ENCODE assay signal across 12 cellular contexts in the genomic region with DNA sequence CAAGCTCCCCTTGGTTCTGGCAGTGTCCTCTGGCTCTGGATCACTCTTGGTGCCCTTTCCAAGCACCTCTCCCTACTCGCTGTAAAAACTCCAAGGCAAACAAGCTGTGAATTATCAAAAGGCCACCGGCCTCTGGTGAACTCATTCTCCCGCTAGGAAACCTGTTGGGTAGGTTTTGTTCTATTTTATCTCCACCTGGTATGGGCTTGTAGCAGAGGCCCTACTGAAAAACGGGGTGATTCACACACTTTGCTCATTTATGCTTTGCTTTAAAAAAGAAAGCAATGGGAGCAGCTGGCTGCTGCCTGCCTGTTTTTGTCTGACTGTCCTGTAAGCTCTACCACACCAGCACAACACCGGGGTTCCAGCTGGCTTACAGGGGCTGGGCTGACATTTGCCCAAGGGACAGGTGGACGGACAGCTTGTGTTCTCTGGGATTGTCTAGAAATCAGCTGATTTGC. TPM values are rescaled to one million over a fixed set of nuclear protein-coding genes. Genes with fewer than 3 reads are reported as not detected.
DNase-seq lines count a peak whose midpoint lies in the region; ATAC-seq and TF ChIP-seq lines count a peak whose summit lies in the region.
"Had no signal": no experiment of that assay in that cellular context is flagged by ENCODE, and none has a peak within 500 bp of the region (broad histone marks: within the 10 kb centered on the region; RNA-seq: fewer than 3 reads in every experiment).

No MANE protein-coding gene starts in this region.

- H3K27me3 ChIP-seq in GM23338 (ENCODE audit: insufficient read depth) (no peaks in the 10 kb centered on the region), osteoblast (ENCODE audit: insufficient read depth, low read length) (no peaks in the 10 kb centered on the region)

- peaks cover 13% of the 10 kb centered on the region for H3K36me3 Mint-ChIP-seq in GM23338 (ENCODE audit: low read depth)

- peaks cover 40% of the 10 kb centered on the region for H3K4me1 ChIP-seq in GM23338 (ENCODE audit: insufficient read depth)
- H3K4me1 ChIP-seq in osteoblast (ENCODE audit: insufficient read depth, low read length) = peaks cover 23% of the 10 kb centered on the region

- no peak overlapping the region for H3K4me3 Mint-ChIP-seq in GM23338

- H4K20me1 ChIP-seq in GM23338 (replicated peaks; ENCODE audit: insufficient read depth) = peaks cover 7% of the 10 kb centered on the region
- peaks cover 84% of the 10 kb centered on the region for H4K20me1 ChIP-seq in osteoblast (ENCODE audit: insufficient read depth, low read length)

- no peaks in the 10 kb centered on the region for H3K9me2 ChIP-seq in GM23338 (ENCODE audit: insufficient read depth)

- 0 out of 2 replicates have a peak overlapping the region, but pooled peaks have one; percentile 50 for H3K27ac ChIP-seq in GM23338 (ENCODE audit: low read depth)
- no peak overlapping the region for H3K27ac ChIP-seq in osteoblast (ENCODE audit: low read depth, low read length)
- H3K27ac ChIP-seq: left ventricle myocardium inferior had no signal

- peaks cover 6% of the 10 kb centered on the region for H3K27me3 Mint-ChIP-seq in GM23338 (ENCODE audit: insufficient read depth, low read depth, poor library complexity)

- H3K9me3 ChIP-seq in osteoblast (ENCODE audit: low read depth, low read length) = no peaks in the 10 kb centered on the region
- H3K9me3 ChIP-seq: left ventricle myocardium inferior had no signal

- no peak overlapping the region for H3K4me2 ChIP-seq in GM23338
- H3K4me2 ChIP-seq in osteoblast (ENCODE audit: insufficient read depth, low read length) = no peak overlapping the region

- H3K36me3 ChIP-seq in GM23338 (ENCODE audit: insufficient read depth) (no peaks in the 10 kb centered on the region), osteoblast (ENCODE audit: insufficient read depth, low read length) (peaks cover 15% of the 10 kb centered on the region)
- H3K36me3 ChIP-seq: left ventricle myocardium inferior had no signal

- H3K4me1 Mint-ChIP-seq in GM23338 = peaks cover 64% of the 10 kb centered on the region

- no peak for DNase-seq in GM23338 (ENCODE audit: low spot score)
- peak; percentile 43 to 70 for DNase-seq in NCI-H526 (lab: John Stamatoyannopoulos, UW)
- DNase-seq in osteoblast (ENCODE audit: insufficient read length, low spot score, missing footprints) = peak; percentile 85
- DNase-seq in stimulated activated CD4-positive, alpha-beta T cell treated with anti-CD3 and anti-CD28 coated beads, Interleukin-15, amount 100 ng/mL, for 24 hours = no peak
- no peak for DNase-seq in erythroblast (lab: John Stamatoyannopoulos, UW)
- no peak for DNase-seq in stimulated activated CD4-positive, alpha-beta T cell treated with anti-CD3 and anti-CD28 coated beads, Interleukin-4, amount 100 ng/mL, for 1 hour
- DNase-seq: activated T-cell treated with anti-CD3 and anti-CD28 coated beads, Interleukin-2, amount 50 U/mL, for 1 hour; left ventricle myocardium inferior; retina had no signal

- H2AFZ ChIP-seq in GM23338 = no peak overlapping the region
- no peak overlapping the region for H2AFZ ChIP-seq in osteoblast (ENCODE audit: low read length)

- ATAC-seq in GM23338 (no peak), esophagus mucosa (peak; percentile 90), GM18907 (IDR thresholded peaks at IDR 0.05; ENCODE audit: unreplicated experiment) (no peak)
- ATAC-seq: GM12878 had no signal

- no peaks in the 10 kb centered on the region; the same call in 1 of the 3 replicates for H3K9me3 Mint-ChIP-seq in GM23338

- no peak overlapping the region for H3K4me3 ChIP-seq in GM23338
- no peak overlapping the region for H3K4me3 ChIP-seq in osteoblast (ENCODE audit: insufficient read depth, low read length)
- H3K4me3 ChIP-seq: GM12878, left ventricle myocardium inferior had no signal

- no peak overlapping the region for H3K27ac Mint-ChIP-seq in GM23338

- TF ChIP-seq CTCF in GM23338 (conservative IDR thresholded peaks at IDR 0.05; ENCODE audit: low read depth in 2 of 2) = no peak
- TF ChIP-seq CTCF in osteoblast (IDR thresholded peaks at IDR 0.05; ENCODE audit: extremely low read depth, low read depth, low read length) = no peak

- H3F3A ChIP-seq in GM23338 (replicated peaks; ENCODE audit: low read depth) = 0 out of 2 replicates have a peak, but pooled peaks cover 3% of the 10 kb centered on the region

- TF ChIP-seq POLR2A in erythroblast (IDR thresholded peaks at IDR 0.05; ENCODE audit: low read length) = no peak

- H3K79me2 ChIP-seq in GM23338 (replicated peaks; ENCODE audit: insufficient read depth) (peaks cover 91% of the 10 kb centered on the region), osteoblast (ENCODE audit: insufficient read depth, low read length) (peaks cover 100% of the 10 kb centered on the region)

TF ChIP-seq in GM23338, 12 proteins besides CTCF, POLR2A, EP300 and RAD21:
- TF ChIP-seq ETS1 (IDR thresholded peaks at IDR 0.05) = no peak
- TF ChIP-seq POLR2AphosphoS5 (IDR thresholded peaks at IDR 0.05; ENCODE audit: low read depth) = no peak
TF ChIP-seq in GM23338: peak in this region for 0.

RNA-seq across cellular contexts. Expression of gene SH3BP4, which starts 56.8 kb away (rescaled TPM):
- total RNA-seq in GM23338 (2014; rRNA removed; shearing (Covaris generic)) = 50.9 and 57.6 TPM in 2 replicates
- polyA plus RNA-seq in GM23338 (2016; fragmentation: Nextera tagmentation; extraction: Ambion mirVana) = 15.1 and 15.6 TPM in 2 replicates
- total RNA-seq in esophagus mucosa (10.7 TPM), osteoblast (113 and 121 TPM in 2 replicates)

Comparison
In these comparisons a context has a peak if more than half of its experiments do, and no peak if none do; other contexts are left out.
1. DNase-seq: peak in NCI-H526 (2 of 2) and osteoblast (single experiment); none in GM23338 (single experiment), stimulated activated CD4-positive, alpha-beta T cell treated with anti-CD3 and anti-CD28 coated beads, Interleukin-15, amount 100 ng/mL, for 24 hours (single experiment), erythroblast (0 of 2) and stimulated activated CD4-positive, alpha-beta T cell treated with anti-CD3 and anti-CD28 coated beads, Interleukin-4, amount 100 ng/mL, for 1 hour (single experiment).